In genomic region chr7:45077579-45077978, GRCh38 we compare ENCODE assay signal across 17 cellular contexts.
"Had no signal": no experiment of that assay in that cellular context is flagged by ENCODE, and none has a peak within 500 bp of the region (broad histone marks: within the 10 kb centered on the region; RNA-seq: fewer than 3 reads in every experiment).

No MANE protein-coding gene starts in this region.

- H3K9me3 Mint-ChIP-seq: naive B cell, neural progenitor cell had no signal

- H3K4me1 Mint-ChIP-seq: neural progenitor cell had no signal

- DNase-seq: activated CD4-positive, alpha-beta T cell treated with anti-CD3 and anti-CD28 coated beads for 1 hour; activated CD4-positive, alpha-beta T cell treated with anti-CD3 and anti-CD28 coated beads, Interleukin-2, amount 50 U/mL, for 1 hour; activated CD8-positive, alpha-beta memory T cell treated with anti-CD3 and anti-CD28 coated beads for 24 hours; brain microvascular endothelial cell; caudate nucleus; effector memory CD4-positive, alpha-beta T cell; glutamatergic neuron; hippocampal formation; mesenchymal stem cell; naive B cell; posterior cingulate gyrus; SK-N-SH; stimulated activated CD4-positive, alpha-beta T cell treated with anti-CD3 and anti-CD28 coated beads, Interleukin-15, amount 100 ng/mL, for 24 hours; stimulated activated naive CD4-positive, alpha-beta T cell treated with Interleukin-2 at 50 U/mL for 16 hours; WERI-Rb-1 had no signal

- H3K27me3 Mint-ChIP-seq: activated naive CD8-positive, alpha-beta T cell; naive B cell had no signal

- H3K4me3 Mint-ChIP-seq: activated naive CD8-positive, alpha-beta T cell; naive B cell; neural progenitor cell had no signal

- H3K36me3 Mint-ChIP-seq: activated naive CD8-positive, alpha-beta T cell had no signal

- H3K27ac Mint-ChIP-seq: neural progenitor cell had no signal
